Comparison of ENCODE assay signal across 12 cellular contexts in the genomic region with DNA sequence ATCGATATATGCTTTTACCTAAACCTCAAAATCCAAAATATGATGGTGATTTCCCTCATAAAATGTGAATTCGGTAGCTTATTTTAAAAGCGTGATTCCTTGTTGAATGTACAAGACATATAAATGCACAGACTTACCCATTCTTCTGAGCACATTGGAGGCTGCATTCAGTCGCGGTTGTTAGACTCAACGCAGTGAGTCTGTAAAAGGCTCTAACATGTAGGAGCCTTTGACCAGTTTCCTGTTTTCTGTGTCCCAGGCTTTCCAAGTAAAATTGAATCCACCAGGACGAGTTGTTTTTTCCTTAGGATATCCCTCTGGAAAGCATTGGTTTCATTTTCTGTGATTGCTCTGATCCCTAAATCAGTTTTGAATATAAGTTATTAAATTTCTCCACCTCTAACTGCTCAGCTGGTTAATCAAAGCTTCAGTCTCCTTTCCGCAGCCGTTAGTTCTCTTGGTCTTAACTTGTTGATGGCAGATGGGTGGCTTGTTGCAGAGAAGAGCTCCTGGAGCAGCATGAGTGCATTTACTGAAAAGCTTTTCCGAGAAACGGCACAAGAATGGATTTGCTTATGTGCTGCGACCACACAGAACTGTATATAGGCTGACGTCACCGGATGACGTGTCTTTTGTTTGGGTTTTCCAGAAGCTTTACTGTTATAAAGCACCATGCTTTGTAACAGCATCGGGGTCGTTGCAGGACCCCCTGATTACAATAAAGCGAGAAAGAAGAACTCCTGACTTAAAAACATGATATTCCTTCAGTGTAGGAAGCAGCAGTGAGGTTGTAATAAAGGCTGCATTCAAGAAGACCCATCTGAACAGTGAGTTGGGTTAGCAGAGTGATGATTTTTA. TPM values are rescaled to one million over a fixed set of nuclear protein-coding genes. Genes with fewer than 3 reads are reported as not detected.
DNase-seq lines count a peak whose midpoint lies in the region; ATAC-seq and TF ChIP-seq lines count a peak whose summit lies in the region.
"Had no signal": no experiment of that assay in that cellular context is flagged by ENCODE, and none has a peak within 500 bp of the region (broad histone marks: within the 10 kb centered on the region; RNA-seq: fewer than 3 reads in every experiment).

Gene LRRTM2 (minus strand): TSS at position 565 of the 858 bp plus-strand sequence. CDS start 424 bp downstream, at position 141.

- no peaks in the 10 kb centered on the region for H3K27me3 ChIP-seq in endodermal cell (ENCODE audit: control insufficient read depth, insufficient read depth, low read length, poor library complexity, severe bottlenecking)
- no peaks in the 10 kb centered on the region for H3K27me3 ChIP-seq in ascending aorta

- intact Hi-C loops in ascending aorta (cut with DNase I) = no loop called here

- DNase-seq in AG10803 (ENCODE audit: low read depth) (peak; percentile 72), NCI-H2227 treated with DMSO at 0.1 percent for 48 hours (lab: John Stamatoyannopoulos, UW) (peak; percentile 54), endodermal cell (no peak), neural crest cell (ENCODE audit: low read depth, low spot score) (peak; percentile 28), 8988T (no peak), ascending aorta (ENCODE audit: low spot score in 2 of 2) (no peak)
- no peak for DNase-seq in activated CD4-positive, alpha-beta T cell treated with anti-CD3 and anti-CD28 coated beads for 48 hours
- DNase-seq: DND-41; NCI-H1694 treated with DMSO at 0.1 percent for 48 hours; stimulated activated CD4-positive, alpha-beta T cell treated with anti-CD3 and anti-CD28 coated beads, Interleukin-4, amount 100 ng/mL, for 1 hour had no signal

- H3K27ac ChIP-seq in endodermal cell (ENCODE audit: low read depth, low read length) = peak within 1 kb of the TSS; percentile 83
- no peak within 1 kb of the TSS for H3K27ac ChIP-seq in ascending aorta

- H3K36me3 ChIP-seq in endodermal cell (ENCODE audit: control insufficient read depth, insufficient read depth, low read length) (peaks cover 13% of the 10 kb centered on the region), ascending aorta (no peaks in the 10 kb centered on the region)

- no peaks in the 10 kb centered on the region for H3K9me3 Mint-ChIP-seq in endodermal cell
- no peaks in the 10 kb centered on the region for H3K9me3 Mint-ChIP-seq in neural crest cell

- H3K4me3 Mint-ChIP-seq in endodermal cell (no peak within 1 kb of the TSS), neural crest cell (peak within 1 kb of the TSS; percentile 81)

- peaks cover 16% of the 10 kb centered on the region for H3K36me3 Mint-ChIP-seq in endodermal cell (ENCODE audit: low read depth)
- H3K36me3 Mint-ChIP-seq in neural crest cell (ENCODE audit: low read depth) = no peaks in the 10 kb centered on the region

- TF ChIP-seq CTCF in AG10803 (conservative IDR thresholded peaks at IDR 0.05; ENCODE audit: low read length) (no peak), endodermal cell (conservative IDR thresholded peaks at IDR 0.05) (no peak), neural crest cell (conservative IDR thresholded peaks at IDR 0.05) (no peak), ascending aorta (IDR thresholded peaks at IDR 0.05) (no peak)

- ATAC-seq in HG02938 (IDR thresholded peaks at IDR 0.05; ENCODE audit: unreplicated experiment) = no peak
- ATAC-seq: HCT116 had no signal

- H3K27me3 Mint-ChIP-seq in endodermal cell (ENCODE audit: insufficient read depth) = no peaks in the 10 kb centered on the region
- H3K27me3 Mint-ChIP-seq in neural crest cell (ENCODE audit: low read depth) = no peaks in the 10 kb centered on the region

- peaks cover 10% of the 10 kb centered on the region for H3K4me1 ChIP-seq in endodermal cell (ENCODE audit: control insufficient read depth, insufficient read depth, low read length)
- peaks cover 0 to 37% of the 10 kb centered on the region in 2 donors for H3K4me1 ChIP-seq in ascending aorta

- H3K4me1 Mint-ChIP-seq in endodermal cell = peaks cover 53% of the 10 kb centered on the region
- peaks cover 66% of the 10 kb centered on the region for H3K4me1 Mint-ChIP-seq in neural crest cell

- WGBS in endodermal cell (ENCODE audit: insufficient coverage in 1 of 2, insufficient read length in 1 of 2), 2 experiments = 84 to 91% methylated on average over 11 to 18 of the region's 18 CpGs

- H3K9ac ChIP-seq in endodermal cell (ENCODE audit: extremely low read depth, low read length, poor library complexity, severe bottlenecking) = no peak within 1 kb of the TSS

- H3K9me3 ChIP-seq in endodermal cell (ENCODE audit: control insufficient read depth, low read length) (no peaks in the 10 kb centered on the region), ascending aorta (no peaks in the 10 kb centered on the region)

- H3K4me3 ChIP-seq in AG10803 (ENCODE audit: low read length) = peak within 1 kb of the TSS; percentile 40
- H3K4me3 ChIP-seq in endodermal cell (ENCODE audit: low read length) = no peak within 1 kb of the TSS
- H3K4me3 ChIP-seq in ascending aorta = peak within 1 kb of the TSS in 1 of 2 donors; percentile 31

- H3K27ac Mint-ChIP-seq in endodermal cell (peak within 1 kb of the TSS; percentile 74), neural crest cell (ENCODE audit: unreplicated experiment) (peak within 1 kb of the TSS; percentile 92)

RNA-seq across cellular contexts. Expression of gene LRRTM2, which starts in this region (rescaled TPM):
- total RNA-seq in endodermal cell (not detected), neural crest cell (0.84 and 1.3 TPM in 2 replicates), ascending aorta (not detected)
- polyA plus RNA-seq in endodermal cell (2013, experiment 1 of 2) = 6.3 TPM
- 3.5 TPM for polyA plus RNA-seq in endodermal cell (2013, experiment 2 of 2)

Comparison
In these comparisons a context has a peak if more than half of its experiments do, and no peak if none do; other contexts are left out.
1. DNase-seq: peak in AG10803 (single experiment), NCI-H2227 treated with DMSO at 0.1 percent for 48 hours (single experiment) and neural crest cell (single experiment); none in endodermal cell (single experiment), activated CD4-positive, alpha-beta T cell treated with anti-CD3 and anti-CD28 coated beads for 48 hours (single experiment), 8988T (single experiment) and ascending aorta (0 of 2).